ENCODE assay signal across 1 cellular context in the genomic region with DNA sequence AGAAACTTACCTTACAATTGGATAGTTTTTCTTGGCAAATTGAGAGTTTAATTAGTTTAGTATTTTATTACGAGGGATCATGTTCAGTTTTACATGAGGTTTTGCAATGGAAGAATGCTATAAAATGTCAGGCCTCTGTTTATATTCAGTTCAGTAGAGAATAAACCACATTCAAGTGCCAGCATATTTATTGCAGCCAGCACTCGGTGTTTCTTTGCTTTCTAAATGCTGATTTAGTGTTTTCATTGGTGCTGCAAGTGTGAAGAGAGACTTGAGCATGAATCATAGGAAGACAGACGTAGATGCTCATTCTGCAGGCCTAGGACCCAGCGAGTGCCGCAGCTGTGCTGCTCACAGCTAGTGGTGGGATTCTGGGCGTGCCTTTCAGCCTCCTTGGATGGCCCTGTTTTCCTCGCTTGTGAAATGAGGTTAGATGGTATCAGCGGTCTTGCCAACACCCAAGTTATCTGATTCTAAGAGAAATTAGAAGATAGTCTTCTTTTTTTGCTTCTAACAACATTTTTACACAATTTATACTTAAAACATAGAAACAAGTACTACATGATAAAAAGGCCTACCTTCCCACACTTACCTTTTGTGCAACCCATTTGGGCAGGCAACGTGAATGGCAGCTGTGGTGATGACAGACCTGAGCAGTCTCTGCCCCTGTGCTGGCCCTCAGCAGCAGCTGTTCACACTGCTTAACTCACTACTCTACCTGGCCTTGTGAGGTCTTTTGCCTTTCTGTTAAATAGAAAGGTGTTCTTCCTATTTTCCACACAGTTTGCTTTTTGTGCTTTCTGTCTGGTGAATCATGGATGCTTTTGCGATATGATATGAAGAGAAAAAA.
TF ChIP-seq lines count a peak whose summit lies in the region.

No MANE protein-coding gene starts in this region.

TF ChIP-seq in HEK293, 187 proteins besides CTCF, POLR2A, EP300 and RAD21 (continued from another document and continues in another):
- TF ChIP-seq ZNF843 (tag by site-specific recombination; IDR thresholded peaks at IDR 0.05) (peak; percentile 96), ZNF701 (tag by site-specific recombination; IDR thresholded peaks at IDR 0.05) (no peak), ZSCAN23 (tag by site-specific recombination; IDR thresholded peaks at IDR 0.05) (no peak), BCL11A (tag by site-specific recombination; IDR thresholded peaks at IDR 0.05; ENCODE audit: low read depth) (peak; percentile 90), ZNF585B (tag by site-specific recombination; IDR thresholded peaks at IDR 0.05) (no peak), ZNF274 (IDR thresholded peaks at IDR 0.05; ENCODE audit: low read length) (no peak), ZNF274 (tag by site-specific recombination; IDR thresholded peaks at IDR 0.05; ENCODE audit: borderline replicate concordance) (no peak), OSR2 (tag by site-specific recombination; IDR thresholded peaks at IDR 0.05) (peak; percentile 85), ZNF335 (tag by site-specific recombination; conservative IDR thresholded peaks at IDR 0.05) (peak; percentile 98), ZNF76 (tag by site-specific recombination; IDR thresholded peaks at IDR 0.05; ENCODE audit: borderline replicate concordance, low read depth) (no peak), ZNF555 (tag by site-specific recombination; conservative IDR thresholded peaks at IDR 0.05) (no peak), ZNF596 (tag by site-specific recombination; IDR thresholded peaks at IDR 0.05) (peak; percentile 66), ZXDB (tag by site-specific recombination; IDR thresholded peaks at IDR 0.05) (peak; percentile 90), ZNF747 (tag by site-specific recombination; IDR thresholded peaks at IDR 0.05) (no peak), ZNF830 (tag by site-specific recombination; IDR thresholded peaks at IDR 0.05; ENCODE audit: low read depth) (no peak), ZNF155 (tag by site-specific recombination; IDR thresholded peaks at IDR 0.05) (no peak), KLF8 (tag by site-specific recombination; IDR thresholded peaks at IDR 0.05) (no peak), ZNF366 (tag by site-specific recombination; conservative IDR thresholded peaks at IDR 0.05) (peak; percentile 58; the same call in 1 of the 2 replicates), ZNF23 (tag by site-specific recombination; IDR thresholded peaks at IDR 0.05; ENCODE audit: borderline replicate concordance) (no peak), ZNF202 (tag by site-specific recombination; IDR thresholded peaks at IDR 0.05; ENCODE audit: borderline replicate concordance) (no peak), ZEB2 (tag by site-specific recombination; IDR thresholded peaks at IDR 0.05) (peak; percentile 95), ZSCAN30 (tag by site-specific recombination; IDR thresholded peaks at IDR 0.05) (peak; percentile 97), ZFP69B (tag by site-specific recombination; IDR thresholded peaks at IDR 0.05) (0 out of 2 replicates have a peak, but pooled peaks have one; percentile 53), ZNF791 (tag by site-specific recombination; IDR thresholded peaks at IDR 0.05) (no peak), GLI4 (tag by site-specific recombination; IDR thresholded peaks at IDR 0.05) (no peak), ZNF529 (tag by site-specific recombination; IDR thresholded peaks at IDR 0.05; ENCODE audit: insufficient replicate concordance) (no peak), ZNF223 (tag by site-specific recombination; IDR thresholded peaks at IDR 0.05) (no peak), ZNF501 (tag by site-specific recombination; IDR thresholded peaks at IDR 0.05) (0 out of 2 replicates have a peak, but pooled peaks have one; percentile 18), ZNF423 (tag by site-specific recombination; IDR thresholded peaks at IDR 0.05) (no peak; the same call in 1 of the 2 replicates)
- TF ChIP-seq, protein P1, sequence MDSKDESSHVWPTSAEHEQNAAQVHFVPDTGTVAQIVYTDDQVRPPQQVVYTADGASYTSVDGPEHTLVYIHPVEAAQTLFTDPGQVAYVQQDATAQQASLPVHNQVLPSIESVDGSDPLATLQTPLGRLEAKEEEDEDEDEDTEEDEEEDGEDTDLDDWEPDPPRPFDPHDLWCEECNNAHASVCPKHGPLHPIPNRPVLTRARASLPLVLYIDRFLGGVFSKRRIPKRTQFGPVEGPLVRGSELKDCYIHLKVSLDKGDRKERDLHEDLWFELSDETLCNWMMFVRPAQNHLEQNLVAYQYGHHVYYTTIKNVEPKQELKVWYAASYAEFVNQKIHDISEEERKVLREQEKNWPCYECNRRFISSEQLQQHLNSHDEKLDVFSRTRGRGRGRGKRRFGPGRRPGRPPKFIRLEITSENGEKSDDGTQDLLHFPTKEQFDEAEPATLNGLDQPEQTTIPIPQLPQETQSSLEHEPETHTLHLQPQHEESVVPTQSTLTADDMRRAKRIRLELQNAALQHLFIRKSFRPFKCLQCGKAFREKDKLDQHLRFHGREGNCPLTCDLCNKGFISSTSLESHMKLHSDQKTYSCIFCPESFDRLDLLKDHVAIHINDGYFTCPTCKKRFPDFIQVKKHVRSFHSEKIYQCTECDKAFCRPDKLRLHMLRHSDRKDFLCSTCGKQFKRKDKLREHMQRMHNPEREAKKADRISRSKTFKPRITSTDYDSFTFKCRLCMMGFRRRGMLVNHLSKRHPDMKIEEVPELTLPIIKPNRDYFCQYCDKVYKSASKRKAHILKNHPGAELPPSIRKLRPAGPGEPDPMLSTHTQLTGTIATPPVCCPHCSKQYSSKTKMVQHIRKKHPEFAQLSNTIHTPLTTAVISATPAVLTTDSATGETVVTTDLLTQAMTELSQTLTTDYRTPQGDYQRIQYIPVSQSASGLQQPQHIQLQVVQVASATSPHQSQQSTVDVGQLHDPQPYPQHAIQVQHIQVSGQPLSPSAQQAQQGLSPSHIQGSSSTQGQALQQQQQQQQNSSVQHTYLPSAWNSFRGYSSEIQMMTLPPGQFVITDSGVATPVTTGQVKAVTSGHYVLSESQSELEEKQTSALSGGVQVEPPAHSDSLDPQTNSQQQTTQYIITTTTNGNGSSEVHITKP (tag by site-specific recombination; IDR thresholded peaks at IDR 0.05): 0 out of 2 replicates have a peak, but pooled peaks have one; percentile 41
- TF ChIP-seq, protein P2, sequence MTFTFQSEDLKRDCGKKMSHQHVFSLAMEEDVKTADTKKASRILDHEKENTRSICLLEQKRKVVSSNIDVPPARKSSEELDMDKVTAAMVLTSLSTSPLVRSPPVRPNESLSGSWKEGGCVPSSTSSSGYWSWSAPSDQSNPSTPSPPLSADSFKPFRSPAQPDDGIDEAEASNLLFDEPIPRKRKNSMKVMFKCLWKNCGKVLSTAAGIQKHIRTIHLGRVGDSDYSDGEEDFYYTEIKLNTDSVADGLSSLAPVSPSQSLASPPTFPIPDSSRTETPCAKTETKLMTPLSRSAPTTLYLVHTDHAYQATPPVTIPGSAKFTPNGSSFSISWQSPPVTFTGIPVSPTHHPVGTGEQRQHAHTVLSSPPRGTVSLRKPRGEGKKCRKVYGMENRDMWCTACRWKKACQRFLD (tag by site-specific recombination; IDR thresholded peaks at IDR 0.05): no peak
- TF ChIP-seq, protein P3, sequence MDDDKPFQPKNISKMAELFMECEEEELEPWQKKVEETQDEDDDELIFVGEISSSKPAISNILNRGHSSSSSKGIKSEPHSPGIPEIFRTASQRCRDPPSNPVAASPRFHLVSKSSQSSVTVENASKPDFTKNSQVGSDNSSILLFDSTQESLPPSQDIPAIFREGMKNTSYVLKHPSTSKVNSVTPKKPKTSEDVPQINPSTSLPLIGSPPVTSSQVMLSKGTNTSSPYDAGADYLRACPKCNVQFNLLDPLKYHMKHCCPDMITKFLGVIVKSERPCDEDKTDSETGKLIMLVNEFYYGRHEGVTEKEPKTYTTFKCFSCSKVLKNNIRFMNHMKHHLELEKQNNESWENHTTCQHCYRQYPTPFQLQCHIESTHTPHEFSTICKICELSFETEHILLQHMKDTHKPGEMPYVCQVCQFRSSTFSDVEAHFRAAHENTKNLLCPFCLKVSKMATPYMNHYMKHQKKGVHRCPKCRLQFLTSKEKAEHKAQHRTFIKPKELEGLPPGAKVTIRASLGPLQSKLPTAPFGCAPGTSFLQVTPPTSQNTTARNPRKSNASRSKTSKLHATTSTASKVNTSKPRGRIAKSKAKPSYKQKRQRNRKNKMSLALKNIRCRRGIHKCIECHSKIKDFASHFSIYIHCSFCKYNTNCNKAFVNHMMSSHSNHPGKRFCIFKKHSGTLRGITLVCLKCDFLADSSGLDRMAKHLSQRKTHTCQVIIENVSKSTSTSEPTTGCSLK (tag by site-specific recombination; IDR thresholded peaks at IDR 0.05): no peak
- TF ChIP-seq, protein P4, sequence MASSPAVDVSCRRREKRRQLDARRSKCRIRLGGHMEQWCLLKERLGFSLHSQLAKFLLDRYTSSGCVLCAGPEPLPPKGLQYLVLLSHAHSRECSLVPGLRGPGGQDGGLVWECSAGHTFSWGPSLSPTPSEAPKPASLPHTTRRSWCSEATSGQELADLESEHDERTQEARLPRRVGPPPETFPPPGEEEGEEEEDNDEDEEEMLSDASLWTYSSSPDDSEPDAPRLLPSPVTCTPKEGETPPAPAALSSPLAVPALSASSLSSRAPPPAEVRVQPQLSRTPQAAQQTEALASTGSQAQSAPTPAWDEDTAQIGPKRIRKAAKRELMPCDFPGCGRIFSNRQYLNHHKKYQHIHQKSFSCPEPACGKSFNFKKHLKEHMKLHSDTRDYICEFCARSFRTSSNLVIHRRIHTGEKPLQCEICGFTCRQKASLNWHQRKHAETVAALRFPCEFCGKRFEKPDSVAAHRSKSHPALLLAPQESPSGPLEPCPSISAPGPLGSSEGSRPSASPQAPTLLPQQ (tag by site-specific recombination; IDR thresholded peaks at IDR 0.05): 0 out of 2 replicates have a peak, but pooled peaks have one; percentile 56
- TF ChIP-seq, protein P5, sequence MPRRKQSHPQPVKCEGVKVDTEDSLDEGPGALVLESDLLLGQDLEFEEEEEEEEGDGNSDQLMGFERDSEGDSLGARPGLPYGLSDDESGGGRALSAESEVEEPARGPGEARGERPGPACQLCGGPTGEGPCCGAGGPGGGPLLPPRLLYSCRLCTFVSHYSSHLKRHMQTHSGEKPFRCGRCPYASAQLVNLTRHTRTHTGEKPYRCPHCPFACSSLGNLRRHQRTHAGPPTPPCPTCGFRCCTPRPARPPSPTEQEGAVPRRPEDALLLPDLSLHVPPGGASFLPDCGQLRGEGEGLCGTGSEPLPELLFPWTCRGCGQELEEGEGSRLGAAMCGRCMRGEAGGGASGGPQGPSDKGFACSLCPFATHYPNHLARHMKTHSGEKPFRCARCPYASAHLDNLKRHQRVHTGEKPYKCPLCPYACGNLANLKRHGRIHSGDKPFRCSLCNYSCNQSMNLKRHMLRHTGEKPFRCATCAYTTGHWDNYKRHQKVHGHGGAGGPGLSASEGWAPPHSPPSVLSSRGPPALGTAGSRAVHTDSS (tag by site-specific recombination; IDR thresholded peaks at IDR 0.05): no peak
- TF ChIP-seq, protein P6, sequence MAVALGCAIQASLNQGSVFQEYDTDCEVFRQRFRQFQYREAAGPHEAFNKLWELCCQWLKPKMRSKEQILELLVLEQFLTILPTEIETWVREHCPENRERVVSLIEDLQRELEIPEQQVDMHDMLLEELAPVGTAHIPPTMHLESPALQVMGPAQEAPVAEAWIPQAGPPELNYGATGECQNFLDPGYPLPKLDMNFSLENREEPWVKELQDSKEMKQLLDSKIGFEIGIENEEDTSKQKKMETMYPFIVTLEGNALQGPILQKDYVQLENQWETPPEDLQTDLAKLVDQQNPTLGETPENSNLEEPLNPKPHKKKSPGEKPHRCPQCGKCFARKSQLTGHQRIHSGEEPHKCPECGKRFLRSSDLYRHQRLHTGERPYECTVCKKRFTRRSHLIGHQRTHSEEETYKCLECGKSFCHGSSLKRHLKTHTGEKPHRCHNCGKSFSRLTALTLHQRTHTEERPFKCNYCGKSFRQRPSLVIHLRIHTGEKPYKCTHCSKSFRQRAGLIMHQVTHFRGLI (tag by site-specific recombination; IDR thresholded peaks at IDR 0.05): 0 out of 2 replicates have a peak, but pooled peaks have one; percentile 47
- TF ChIP-seq, protein P7, sequence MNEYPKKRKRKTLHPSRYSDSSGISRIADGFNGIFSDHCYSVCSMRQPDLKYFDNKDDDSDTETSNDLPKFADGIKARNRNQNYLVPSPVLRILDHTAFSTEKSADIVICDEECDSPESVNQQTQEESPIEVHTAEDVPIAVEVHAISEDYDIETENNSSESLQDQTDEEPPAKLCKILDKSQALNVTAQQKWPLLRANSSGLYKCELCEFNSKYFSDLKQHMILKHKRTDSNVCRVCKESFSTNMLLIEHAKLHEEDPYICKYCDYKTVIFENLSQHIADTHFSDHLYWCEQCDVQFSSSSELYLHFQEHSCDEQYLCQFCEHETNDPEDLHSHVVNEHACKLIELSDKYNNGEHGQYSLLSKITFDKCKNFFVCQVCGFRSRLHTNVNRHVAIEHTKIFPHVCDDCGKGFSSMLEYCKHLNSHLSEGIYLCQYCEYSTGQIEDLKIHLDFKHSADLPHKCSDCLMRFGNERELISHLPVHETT (tag by site-specific recombination; IDR thresholded peaks at IDR 0.05): 0 out of 2 replicates have a peak, but pooled peaks have one; percentile 58
- TF ChIP-seq, protein P8, sequence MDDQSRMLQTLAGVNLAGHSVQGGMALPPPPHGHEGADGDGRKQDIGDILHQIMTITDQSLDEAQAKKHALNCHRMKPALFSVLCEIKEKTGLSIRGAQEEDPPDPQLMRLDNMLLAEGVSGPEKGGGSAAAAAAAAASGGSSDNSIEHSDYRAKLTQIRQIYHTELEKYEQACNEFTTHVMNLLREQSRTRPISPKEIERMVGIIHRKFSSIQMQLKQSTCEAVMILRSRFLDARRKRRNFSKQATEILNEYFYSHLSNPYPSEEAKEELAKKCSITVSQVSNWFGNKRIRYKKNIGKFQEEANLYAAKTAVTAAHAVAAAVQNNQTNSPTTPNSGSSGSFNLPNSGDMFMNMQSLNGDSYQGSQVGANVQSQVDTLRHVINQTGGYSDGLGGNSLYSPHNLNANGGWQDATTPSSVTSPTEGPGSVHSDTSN (CRISPR knock-in tag; IDR thresholded peaks at IDR 0.05): no peak
- TF ChIP-seq, protein P9, sequence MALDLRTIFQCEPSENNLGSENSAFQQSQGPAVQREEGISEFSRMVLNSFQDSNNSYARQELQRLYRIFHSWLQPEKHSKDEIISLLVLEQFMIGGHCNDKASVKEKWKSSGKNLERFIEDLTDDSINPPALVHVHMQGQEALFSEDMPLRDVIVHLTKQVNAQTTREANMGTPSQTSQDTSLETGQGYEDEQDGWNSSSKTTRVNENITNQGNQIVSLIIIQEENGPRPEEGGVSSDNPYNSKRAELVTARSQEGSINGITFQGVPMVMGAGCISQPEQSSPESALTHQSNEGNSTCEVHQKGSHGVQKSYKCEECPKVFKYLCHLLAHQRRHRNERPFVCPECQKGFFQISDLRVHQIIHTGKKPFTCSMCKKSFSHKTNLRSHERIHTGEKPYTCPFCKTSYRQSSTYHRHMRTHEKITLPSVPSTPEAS (tag by site-specific recombination; IDR thresholded peaks at IDR 0.05): 0 out of 2 replicates have a peak, but pooled peaks have one; percentile 27
